Comparison of ENCODE assay signal across 1 cellular context in genomic region chr21:28883931-28884330, GRCh38.
TF ChIP-seq lines count a peak whose summit lies in the region.

No MANE protein-coding gene starts in this region.

TF ChIP-seq in HepG2, 621 proteins besides CTCF, POLR2A, EP300 and RAD21 (continued from another document):
- TF ChIP-seq ARID5B (CRISPR knock-in tag; IDR thresholded peaks at IDR 0.05), result no peak
- TF ChIP-seq THAP9 (CRISPR knock-in tag; IDR thresholded peaks at IDR 0.05; ENCODE audit: borderline replicate concordance), result no peak
- TF ChIP-seq ZNF468 (CRISPR knock-in tag; IDR thresholded peaks at IDR 0.05), result no peak
- no peak for TF ChIP-seq NRL (CRISPR knock-in tag; IDR thresholded peaks at IDR 0.05; ENCODE audit: borderline replicate concordance)
- TF ChIP-seq CREBL2 (CRISPR knock-in tag; IDR thresholded peaks at IDR 0.05; ENCODE audit: borderline replicate concordance), result no peak
